Comparison of ENCODE assay signal across 28 cellular contexts in the genomic region with DNA sequence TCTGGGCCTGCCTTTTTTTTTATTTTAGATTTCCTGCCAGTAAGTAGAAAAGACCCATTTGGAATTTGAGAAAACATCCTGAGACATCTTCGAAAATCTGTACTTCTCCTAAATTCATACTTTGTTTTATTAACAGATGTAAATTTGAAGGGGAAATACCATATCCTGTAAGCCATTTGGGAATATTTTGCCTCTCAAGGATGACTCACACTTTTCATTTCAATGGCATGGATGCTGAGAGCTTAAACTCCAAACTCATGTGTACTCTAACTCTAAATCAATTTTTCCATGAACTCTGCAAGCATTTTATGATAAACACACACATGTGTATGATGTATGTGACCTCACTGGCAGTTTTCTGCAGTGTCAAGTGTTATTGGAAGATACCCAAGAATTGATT.
DNase-seq lines count a peak whose midpoint lies in the region; ATAC-seq, FAIRE-seq and TF ChIP-seq lines count a peak whose summit lies in the region.
"Had no signal": no experiment of that assay in that cellular context is flagged by ENCODE, and none has a peak within 500 bp of the region (broad histone marks: within the 10 kb centered on the region; RNA-seq: fewer than 3 reads in every experiment).

No MANE protein-coding gene starts in this region.

- H3K27me3 ChIP-seq in SK-N-SH (ENCODE audit: insufficient read depth): no peaks in the 10 kb centered on the region
- H3K27me3 ChIP-seq: esophagus squamous epithelium, Peyer's patch, SJSA1, upper lobe of right lung had no signal

- peaks cover 18% of the 10 kb centered on the region for H3F3A ChIP-seq in SK-N-SH (replicated peaks; ENCODE audit: insufficient read depth)

- H3K9ac ChIP-seq in SK-N-SH: no peak overlapping the region
- H3K9ac ChIP-seq: parathyroid adenoma had no signal

- H3K79me2 ChIP-seq in SK-N-SH (ENCODE audit: insufficient read depth): no peaks in the 10 kb centered on the region
- H3K79me2 ChIP-seq: parathyroid adenoma had no signal

- peak overlapping the region in 1 of 2 experiments; percentile 45; a peak in 2 of 4 replicates for H3K27ac ChIP-seq in SK-N-SH (ENCODE audit: low read depth in 2 of 2, low read length in 1 of 2)
- H3K27ac ChIP-seq: esophagus squamous epithelium, parathyroid adenoma, Peyer's patch, SJSA1, upper lobe of right lung had no signal

- 22% methylated on average over 1 of the region's 1 CpG for WGBS in SK-N-SH (ENCODE audit: low lambda C conversion rate)

- peaks cover 0 to 2% of the 10 kb centered on the region in 2 experiments for H3K36me3 ChIP-seq in SK-N-SH (replicated peaks in 1 of 2; ENCODE audit: control insufficient read depth in 1 of 2, insufficient read depth in 2 of 2, low read length in 1 of 2)
- H3K36me3 ChIP-seq: esophagus squamous epithelium, Peyer's patch, upper lobe of right lung had no signal

- POLR2A ChIA-PET in SK-N-SH (lab: Yijun Ruan, JAX) (no interaction called here), HEK293T (lab: Yijun Ruan, JAX) (no interaction called here)

- TF ChIP-seq EP300 in SK-N-SH (IDR thresholded peaks at IDR 0.05; ENCODE audit: borderline replicate concordance in 1 of 2, low read depth in 1 of 2, low read length in 1 of 2): no peak

- no peaks in the 10 kb centered on the region for H4K20me1 ChIP-seq in SK-N-SH (ENCODE audit: insufficient read depth)

- peak overlapping the region; percentile 4; the same call in 1 of the 2 replicates for H2AFZ ChIP-seq in SK-N-SH (ENCODE audit: low read depth)
- H2AFZ ChIP-seq: parathyroid adenoma had no signal

- FAIRE-seq in urothelium cell line (lab: Jason Lieb, UNC): peak; percentile 20
- FAIRE-seq: A204.1, D721Med, GM12878 had no signal

- DNase-seq in NCI-H2171 treated with DMSO at 0.1 percent for 48 hours (lab: John Stamatoyannopoulos, UW) (peak; percentile 11), NCI-H2171 (lab: John Stamatoyannopoulos, UW) (no peak), SK-N-SH (no peak), fibroblast of the aortic adventitia (ENCODE audit: low read depth) (peak; percentile 68), urothelium cell line (ENCODE audit: low spot score) (no peak), GM20000 (ENCODE audit: low spot score) (no peak), HEK293T (ENCODE audit: extremely low spot score) (no peak)
- DNase-seq: activated CD4-positive, alpha-beta T cell treated with anti-CD3 and anti-CD28 coated beads for 36 hours; C1 segment of cervical spinal cord; effector memory CD8-positive, alpha-beta T cell; esophagus squamous epithelium; GF-D8; immature natural killer cell; midbrain; NCI-H1092 treated with DMSO at 0.1 percent for 48 hours; NCI-H2029 treated with DMSO at 0.1 percent for 48 hours; NCI-H510A; nephron progenitor cell; Peyer's patch; right cardiac atrium; upper lobe of right lung had no signal

- TF ChIP-seq CTCF in SK-N-SH (IDR thresholded peaks at IDR 0.05) (no peak), fibroblast of the aortic adventitia (IDR thresholded peaks at IDR 0.05; ENCODE audit: insufficient read depth, low read length) (no peak), GM20000 (IDR thresholded peaks at IDR 0.05; ENCODE audit: extremely low read depth, missing control alignments) (no peak)

- H3K4me1 ChIP-seq in SK-N-SH (ENCODE audit: control insufficient read depth in 1 of 2, insufficient read depth in 2 of 2, low read depth in 1 of 2, low read length in 1 of 2): peaks cover 0 to 23% of the 10 kb centered on the region in 2 experiments; a peak in 3 of 4 replicates
- H3K4me1 ChIP-seq: esophagus squamous epithelium, parathyroid adenoma, Peyer's patch, upper lobe of right lung had no signal

- no peak for ATAC-seq in HG03039 (IDR thresholded peaks at IDR 0.05; ENCODE audit: unreplicated experiment)
- ATAC-seq: activated CD4-positive, alpha-beta T cell treated with anti-CD3 and anti-CD28 coated beads for 36 hours; effector memory CD8-positive, alpha-beta T cell; GM12878; left lobe of liver; right cardiac atrium; upper lobe of right lung had no signal

- H3K4me2 ChIP-seq in SK-N-SH: no peak overlapping the region

- CTCF ChIA-PET in SK-N-SH (lab: Yijun Ruan, JAX): no interaction called here
- CTCF ChIA-PET in HEK293T (lab: Yijun Ruan, JAX): no interaction called here

- no peak for TF ChIP-seq RAD21 in SK-N-SH (IDR thresholded peaks at IDR 0.05; ENCODE audit: low read length)

- no peaks in the 10 kb centered on the region for H3K9me2 ChIP-seq in SK-N-SH

- no peak overlapping the region for H3K4me3 ChIP-seq in SK-N-SH (ENCODE audit: low read depth in 2 of 2, low read length in 1 of 2)
- no peak overlapping the region for H3K4me3 ChIP-seq in fibroblast of the aortic adventitia (ENCODE audit: low read depth, low read length)
- H3K4me3 ChIP-seq: esophagus squamous epithelium, GM12878, Peyer's patch, SJSA1, upper lobe of right lung had no signal

- H3K9me3 ChIP-seq in SK-N-SH: no peaks in the 10 kb centered on the region
- H3K9me3 ChIP-seq: esophagus squamous epithelium, Peyer's patch, SJSA1, upper lobe of right lung had no signal

TF ChIP-seq in SK-N-SH, 30 proteins besides CTCF, POLR2A, EP300 and RAD21:
- TF ChIP-seq, protein P1, sequence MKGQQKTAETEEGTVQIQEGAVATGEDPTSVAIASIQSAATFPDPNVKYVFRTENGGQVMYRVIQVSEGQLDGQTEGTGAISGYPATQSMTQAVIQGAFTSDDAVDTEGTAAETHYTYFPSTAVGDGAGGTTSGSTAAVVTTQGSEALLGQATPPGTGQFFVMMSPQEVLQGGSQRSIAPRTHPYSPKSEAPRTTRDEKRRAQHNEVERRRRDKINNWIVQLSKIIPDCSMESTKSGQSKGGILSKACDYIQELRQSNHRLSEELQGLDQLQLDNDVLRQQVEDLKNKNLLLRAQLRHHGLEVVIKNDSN (IDR thresholded peaks at IDR 0.05; ENCODE audit: borderline replicate concordance, low read depth): no peak
- TF ChIP-seq JUND (IDR thresholded peaks at IDR 0.05) (peak; percentile 50), FOXJ3 (CRISPR knock-in tag; IDR thresholded peaks at IDR 0.05) (no peak), FOSL2 (IDR thresholded peaks at IDR 0.05; ENCODE audit: borderline replicate concordance, low read depth) (peak; percentile 69)

TF ChIP-seq in HEK293T, 16 proteins besides CTCF, POLR2A, EP300 and RAD21:
- no peak for TF ChIP-seq ARNT (IDR thresholded peaks at IDR 0.05)
- TF ChIP-seq SUZ12 (IDR thresholded peaks at IDR 0.05): no peak
- no peak for TF ChIP-seq HDGF (IDR thresholded peaks at IDR 0.05; ENCODE audit: borderline replicate concordance)
- TF ChIP-seq BHLHE40 (IDR thresholded peaks at IDR 0.05; ENCODE audit: borderline replicate concordance): no peak
- TF ChIP-seq FOXK2 (IDR thresholded peaks at IDR 0.05): no peak
- TF ChIP-seq L3MBTL2 (conservative IDR thresholded peaks at IDR 0.05): no peak
- TF ChIP-seq, protein P2, sequence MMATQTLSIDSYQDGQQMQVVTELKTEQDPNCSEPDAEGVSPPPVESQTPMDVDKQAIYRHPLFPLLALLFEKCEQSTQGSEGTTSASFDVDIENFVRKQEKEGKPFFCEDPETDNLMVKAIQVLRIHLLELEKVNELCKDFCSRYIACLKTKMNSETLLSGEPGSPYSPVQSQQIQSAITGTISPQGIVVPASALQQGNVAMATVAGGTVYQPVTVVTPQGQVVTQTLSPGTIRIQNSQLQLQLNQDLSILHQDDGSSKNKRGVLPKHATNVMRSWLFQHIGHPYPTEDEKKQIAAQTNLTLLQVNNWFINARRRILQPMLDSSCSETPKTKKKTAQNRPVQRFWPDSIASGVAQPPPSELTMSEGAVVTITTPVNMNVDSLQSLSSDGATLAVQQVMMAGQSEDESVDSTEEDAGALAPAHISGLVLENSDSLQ (IDR thresholded peaks at IDR 0.05): no peak; the same call in 1 of the 2 replicates
- TF ChIP-seq TARDBP (IDR thresholded peaks at IDR 0.05): no peak
- TF ChIP-seq SP1 (IDR thresholded peaks at IDR 0.05): no peak
- TF ChIP-seq ZNF384 (IDR thresholded peaks at IDR 0.05): no peak
- no peak for TF ChIP-seq CTBP1 (IDR thresholded peaks at IDR 0.05; ENCODE audit: borderline replicate concordance)
- no peak for TF ChIP-seq LEF1 (IDR thresholded peaks at IDR 0.05; ENCODE audit: borderline replicate concordance)
- no peak for TF ChIP-seq FOXA1 (IDR thresholded peaks at IDR 0.05)
- no peak for TF ChIP-seq NFRKB (IDR thresholded peaks at IDR 0.05)
- no peak for TF ChIP-seq ELF4 (IDR thresholded peaks at IDR 0.05)
- TF ChIP-seq FOXM1 (IDR thresholded peaks at IDR 0.05; ENCODE audit: borderline replicate concordance): no peak
TF ChIP-seq in HEK293T: peak in this region for 0.

Comparison
In these comparisons a context has a peak if more than half of its experiments do, and no peak if none do; other contexts are left out.
1. DNase-seq: peak in NCI-H2171 treated with DMSO at 0.1 percent for 48 hours (single experiment) and fibroblast of the aortic adventitia (single experiment); none in NCI-H2171 (single experiment), SK-N-SH (single experiment), urothelium cell line (single experiment), GM20000 (single experiment) and HEK293T (single experiment).